27 cellular contexts compared by ENCODE assay signal in the genomic region with DNA sequence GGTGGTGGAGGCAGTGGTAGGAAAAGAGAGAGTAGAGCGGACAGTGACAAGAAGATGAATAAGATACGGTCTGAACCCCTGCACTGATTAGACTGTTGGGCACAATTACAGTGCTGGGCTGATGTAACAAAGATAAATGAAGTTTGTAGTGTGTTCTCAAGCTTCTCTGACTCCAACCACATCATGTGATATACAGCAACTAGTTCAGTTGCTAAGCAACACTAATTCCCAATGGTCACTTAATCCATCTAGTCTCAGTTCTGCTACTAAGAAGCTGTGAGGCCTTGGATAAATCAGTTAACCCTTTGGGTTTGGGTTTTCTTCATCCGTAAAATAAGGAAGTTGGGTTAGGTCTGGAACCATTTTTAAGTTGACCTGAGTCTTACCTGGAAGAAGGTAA. TPM values are rescaled to one million over a fixed set of nuclear protein-coding genes. Genes with fewer than 3 reads are reported as not detected.
DNase-seq lines count a peak whose midpoint lies in the region; ATAC-seq and TF ChIP-seq lines count a peak whose summit lies in the region.
"Had no signal": no experiment of that assay in that cellular context is flagged by ENCODE, and none has a peak within 500 bp of the region (broad histone marks: within the 10 kb centered on the region; RNA-seq: fewer than 3 reads in every experiment).

No MANE protein-coding gene starts in this region.

- DNase-seq in NCI-H2196 (lab: John Stamatoyannopoulos, UW; ENCODE audit: unreplicated experiment) = peak; percentile 7
- no peak for DNase-seq in NCI-H2196 treated with DMSO at 0.1 percent for 48 hours (lab: John Stamatoyannopoulos, UW; ENCODE audit: unreplicated experiment)
- DNase-seq in WERI-Rb-1 = peak; percentile 39
- peak; percentile 43 for DNase-seq in fibroblast of the aortic adventitia (ENCODE audit: low read depth)
- peak; percentile 71 for DNase-seq in stromal cell of bone marrow (ENCODE audit: low read depth)
- DNase-seq in NCI-H345 (lab: John Stamatoyannopoulos, UW) = no peak
- DNase-seq: activated B cell treated with CpG ODN at 0.5 μM for 24 hours; activated CD4-positive, alpha-beta T cell treated with anti-CD3 and anti-CD28 coated beads, Interleukin-2, amount 50 U/mL, for 4 hours; activated CD8-positive, alpha-beta memory T cell treated with anti-CD3 and anti-CD28 coated beads, Interleukin-2, amount 50 U/mL, for 4 hours; BE2C; caudate nucleus; foreskin melanocyte; hippocampal formation; immature natural killer cell; left lung; naive thymus-derived CD4-positive, alpha-beta T cell; NCI-H1092 treated with DMSO at 0.1 percent for 48 hours; spleen; stimulated activated CD4-positive, alpha-beta T cell treated with anti-CD3 and anti-CD28 coated beads, Interleukin-2, amount 100 ng/mL, for 48 hours; stimulated activated naive CD4-positive, alpha-beta T cell had no signal

- ATAC-seq in HG03432 (IDR thresholded peaks at IDR 0.05; ENCODE audit: unreplicated experiment) (no peak), HG02885 (IDR thresholded peaks at IDR 0.05; ENCODE audit: poor library complexity, unreplicated experiment) (no peak)
- ATAC-seq: activated naive CD4-positive, alpha-beta T cell treated with anti-CD3 and anti-CD28 coated beads, Interleukin-2, amount 50 U/mL, for 72 hours; HepG2; left lung; naive thymus-derived CD4-positive, alpha-beta T cell had no signal

- no peaks in the 10 kb centered on the region for H3K27me3 ChIP-seq in WERI-Rb-1 (ENCODE audit: insufficient read depth, low read depth, severe bottlenecking)
- H3K27me3 ChIP-seq: ascending aorta, BE2C, left lung, vagina had no signal

- no peaks in the 10 kb centered on the region for H3K36me3 ChIP-seq in WERI-Rb-1
- H3K36me3 ChIP-seq: ascending aorta, left lung, spleen, thoracic aorta, vagina had no signal

- no peak for TF ChIP-seq CTCF in WERI-Rb-1 (IDR thresholded peaks at IDR 0.05; ENCODE audit: low read depth, low read length)
- TF ChIP-seq CTCF in fibroblast of the aortic adventitia (IDR thresholded peaks at IDR 0.05; ENCODE audit: insufficient read depth, low read length) = no peak

- no peaks in the 10 kb centered on the region for H3K9me3 ChIP-seq in WERI-Rb-1 (ENCODE audit: severe bottlenecking)
- H3K9me3 ChIP-seq: ascending aorta, BE2C, left lung, spleen, thoracic aorta, vagina had no signal

- no peak overlapping the region for H3K4me3 ChIP-seq in WERI-Rb-1 (ENCODE audit: low read depth, low read length)
- H3K4me3 ChIP-seq in fibroblast of the aortic adventitia (ENCODE audit: low read depth, low read length) = no peak overlapping the region
- H3K4me3 ChIP-seq: ascending aorta, left lung, spleen, thoracic aorta, vagina had no signal

- peak overlapping the region; percentile 50 for H3K27ac ChIP-seq in WERI-Rb-1
- H3K27ac ChIP-seq: ascending aorta, left lung, spleen, thoracic aorta, vagina had no signal

RNA-seq across cellular contexts. Expression of a gene that starts 17.3 kb away (rescaled TPM):
- total RNA-seq in fibroblast of the aortic adventitia (ENCODE audit: low replicate concordance) = 356 and 379 TPM in 2 replicates

Comparison
In these comparisons a context has a peak if more than half of its experiments do, and no peak if none do; other contexts are left out.
1. DNase-seq: peak in NCI-H2196 (single experiment), WERI-Rb-1 (single experiment), fibroblast of the aortic adventitia (single experiment) and stromal cell of bone marrow (single experiment); none in NCI-H2196 treated with DMSO at 0.1 percent for 48 hours (single experiment) and NCI-H345 (single experiment).